1 cellular context compared by ENCODE assay signal in genomic region chr10:61900829-61901783, GRCh38.
A peak's percentile ranks its signal among the peaks of the same experiment; 100 is the strongest.
TF ChIP-seq lines count a peak whose summit lies in the region.

Gene ARID5B (plus strand): TSS chr10:61901699. CDS start chr10:61901710, 11 bp downstream.

TF ChIP-seq in HEK293, 187 proteins besides CTCF, POLR2A, EP300 and RAD21 (continued from another document):
- TF ChIP-seq ZBTB6 (tag by site-specific recombination; IDR thresholded peaks at IDR 0.05) (no peak), ZSCAN4 (tag by site-specific recombination; IDR thresholded peaks at IDR 0.05) (no peak), ZNF658 (tag by site-specific recombination; IDR thresholded peaks at IDR 0.05) (no peak), ZNF2 (tag by site-specific recombination; IDR thresholded peaks at IDR 0.05) (no peak), REST (tag by site-specific recombination; IDR thresholded peaks at IDR 0.05) (no peak), WT1 (tag by site-specific recombination; IDR thresholded peaks at IDR 0.05) (no peak), SCRT1 (tag by site-specific recombination; IDR thresholded peaks at IDR 0.05; ENCODE audit: borderline replicate concordance) (peak; percentile 23; the same call in 1 of the 2 replicates)
